29 cellular contexts compared by ENCODE assay signal in genomic region chr15:50593761-50594160, GRCh38. TPM values are rescaled to one million over a fixed set of nuclear protein-coding genes. Genes with fewer than 3 reads are reported as not detected.
DNase-seq lines count a peak whose midpoint lies in the region; ATAC-seq and TF ChIP-seq lines count a peak whose summit lies in the region.
"Had no signal": no experiment of that assay in that cellular context is flagged by ENCODE, and none has a peak within 500 bp of the region (broad histone marks: within the 10 kb centered on the region; RNA-seq: fewer than 3 reads in every experiment).

No MANE protein-coding gene starts in this region.

- H3K27me3 Mint-ChIP-seq in activated CD8-positive, alpha-beta T cell treated with anti-CD3 and anti-CD28 coated beads for 36 hours = no peaks in the 10 kb centered on the region
- no peaks in the 10 kb centered on the region for H3K27me3 Mint-ChIP-seq in activated CD8-positive, alpha-beta T cell treated with anti-CD3 and anti-CD28 coated beads, Interleukin-2, amount 10 ng/mL, durations not matched to agents 7 days and 5 days (ENCODE audit: low read depth)
- H3K27me3 Mint-ChIP-seq in MCF 10A (ENCODE audit: insufficient read depth, unreplicated experiment) = no peaks in the 10 kb centered on the region
- no peaks in the 10 kb centered on the region for H3K27me3 Mint-ChIP-seq in endothelial cell (ENCODE audit: unreplicated experiment)

- no peak for TF ChIP-seq CTCF in activated CD8-positive, alpha-beta T cell treated with anti-CD3 and anti-CD28 coated beads for 36 hours (IDR thresholded peaks at IDR 0.05)
- no peak for TF ChIP-seq CTCF in MCF 10A (IDR thresholded peaks at IDR 0.05; ENCODE audit: unreplicated experiment)
- TF ChIP-seq CTCF in breast epithelium (IDR thresholded peaks at IDR 0.05) = no peak
- TF ChIP-seq CTCF in endothelial cell (IDR thresholded peaks at IDR 0.05; ENCODE audit: unreplicated experiment) = no peak

- H3K4me3 Mint-ChIP-seq in activated CD8-positive, alpha-beta T cell treated with anti-CD3 and anti-CD28 coated beads for 36 hours = no peak overlapping the region
- no peak overlapping the region for H3K4me3 Mint-ChIP-seq in activated CD8-positive, alpha-beta T cell treated with anti-CD3 and anti-CD28 coated beads, Interleukin-2, amount 10 ng/mL, durations not matched to agents 7 days and 5 days
- no peak overlapping the region for H3K4me3 Mint-ChIP-seq in MCF 10A (ENCODE audit: unreplicated experiment)
- H3K4me3 Mint-ChIP-seq in endothelial cell (ENCODE audit: unreplicated experiment) = no peak overlapping the region
- H3K4me3 Mint-ChIP-seq: CD14-positive monocyte had no signal

- H3K27ac ChIP-seq in breast epithelium = no peak overlapping the region
- H3K27ac ChIP-seq: GM23248, SJCRH30 had no signal

- BruUV-seq in MCF 10A (replicated peaks; lab: Mats Ljungman, UMichigan) = no TSS peak

- no peaks in the 10 kb centered on the region for H3K4me1 Mint-ChIP-seq in activated CD8-positive, alpha-beta T cell treated with anti-CD3 and anti-CD28 coated beads for 36 hours (ENCODE audit: low read depth)
- H3K4me1 Mint-ChIP-seq in activated CD8-positive, alpha-beta T cell treated with anti-CD3 and anti-CD28 coated beads, Interleukin-2, amount 10 ng/mL, durations not matched to agents 7 days and 5 days (ENCODE audit: low read depth) = no peaks in the 10 kb centered on the region
- H3K4me1 Mint-ChIP-seq in MCF 10A (ENCODE audit: insufficient read depth, unreplicated experiment) (no peaks in the 10 kb centered on the region), endothelial cell (ENCODE audit: unreplicated experiment) (peaks cover 4% of the 10 kb centered on the region)

- TF ChIP-seq POLR2A in breast epithelium (IDR thresholded peaks at IDR 0.05) = no peak

- peaks cover 5% of the 10 kb centered on the region for H3K36me3 ChIP-seq in breast epithelium

- no peaks in the 10 kb centered on the region for H3K27me3 ChIP-seq in breast epithelium
- H3K27me3 ChIP-seq: BE2C, SJCRH30 had no signal

- POLR2A ChIA-PET in activated CD8-positive, alpha-beta T cell treated with anti-CD3 and anti-CD28 coated beads for 36 hours (lab: Charles Lee) = no interaction called here
- POLR2A ChIA-PET in activated CD8-positive, alpha-beta T cell treated with anti-CD3 and anti-CD28 coated beads, Interleukin-2, amount 10 ng/mL, durations not matched to agents 7 days and 5 days (lab: Charles Lee) = no interaction called here
- POLR2A ChIA-PET in MCF 10A (lab: Yijun Ruan, JAX) = no interaction called here

- ATAC-seq in activated CD8-positive, alpha-beta T cell treated with anti-CD3 and anti-CD28 coated beads for 36 hours = no peak
- ATAC-seq in activated CD8-positive, alpha-beta T cell treated with anti-CD3 and anti-CD28 coated beads, Interleukin-2, amount 10 ng/mL, durations not matched to agents 7 days and 5 days = no peak
- ATAC-seq in GM18909 (IDR thresholded peaks at IDR 0.05; ENCODE audit: poor library complexity, unreplicated experiment) = no peak
- ATAC-seq: PC-3, Right ventricle myocardium inferior had no signal

- H3K27ac Mint-ChIP-seq in activated CD8-positive, alpha-beta T cell treated with anti-CD3 and anti-CD28 coated beads for 36 hours = peak overlapping the region; percentile 9
- no peak overlapping the region for H3K27ac Mint-ChIP-seq in activated CD8-positive, alpha-beta T cell treated with anti-CD3 and anti-CD28 coated beads, Interleukin-2, amount 10 ng/mL, durations not matched to agents 7 days and 5 days
- H3K27ac Mint-ChIP-seq in MCF 10A (ENCODE audit: low read depth, unreplicated experiment) (peak overlapping the region; percentile 43), endothelial cell (ENCODE audit: unreplicated experiment) (peak overlapping the region; percentile 79)

- no peak for DNase-seq in activated CD8-positive, alpha-beta T cell treated with anti-CD3 and anti-CD28 coated beads for 36 hours
- no peak for DNase-seq in activated CD8-positive, alpha-beta T cell treated with anti-CD3 and anti-CD28 coated beads, Interleukin-2, amount 10 ng/mL, durations not matched to agents 7 days and 5 days
- no peak for DNase-seq in MCF 10A (ENCODE audit: unreplicated experiment)
- DNase-seq in breast epithelium (ENCODE audit: low spot score in 2 of 2) = no peak
- no peak for DNase-seq in endothelial cell (ENCODE audit: low spot score)
- DNase-seq in HuH-7 (ENCODE audit: low spot score) = no peak
- DNase-seq: 8988T, ACHN, BE2C, DMS153, DND-41, GM23248, H7, Kasumi-1, MV-4-11, NCI-H1105 treated with DMSO at 0.1 percent for 48 hours, NCI-H146, NCI-H1930, NCI-H2107, NCI-H524, NCI-H774, PC-3, SJCRH30 had no signal

- CTCF ChIA-PET in activated CD8-positive, alpha-beta T cell treated with anti-CD3 and anti-CD28 coated beads for 36 hours (lab: Charles Lee) = no interaction called here
- CTCF ChIA-PET in activated CD8-positive, alpha-beta T cell treated with anti-CD3 and anti-CD28 coated beads, Interleukin-2, amount 10 ng/mL, durations not matched to agents 7 days and 5 days (lab: Charles Lee) = interaction anchor here (1.2 kb wide), 1 partner anchor 29 kb away, joined by 3 read pairs; no protein-coding TSS in a partner anchor
- CTCF ChIA-PET in MCF 10A (lab: Yijun Ruan, JAX) = no interaction called here

- intact Hi-C loops in activated CD8-positive, alpha-beta T cell treated with anti-CD3 and anti-CD28 coated beads for 36 hours (cut with micrococcal nuclease) = no loop called here
- intact Hi-C loops in MCF 10A (cut with micrococcal nuclease) (no loop called here), breast epithelium (cut with DNase I; ENCODE audit: low total_unique reads) (no loop called here)

- no peaks in the 10 kb centered on the region for H3K4me1 ChIP-seq in breast epithelium
- H3K4me1 ChIP-seq: BE2C, SJCRH30 had no signal

- H3K9me3 Mint-ChIP-seq in activated CD8-positive, alpha-beta T cell treated with anti-CD3 and anti-CD28 coated beads for 36 hours = no peaks in the 10 kb centered on the region
- H3K9me3 Mint-ChIP-seq in activated CD8-positive, alpha-beta T cell treated with anti-CD3 and anti-CD28 coated beads, Interleukin-2, amount 10 ng/mL, durations not matched to agents 7 days and 5 days (ENCODE audit: insufficient read depth) = no peaks in the 10 kb centered on the region
- H3K9me3 Mint-ChIP-seq in MCF 10A (ENCODE audit: unreplicated experiment) = no peaks in the 10 kb centered on the region
- H3K9me3 Mint-ChIP-seq in endothelial cell (ENCODE audit: unreplicated experiment) = no peaks in the 10 kb centered on the region
- H3K9me3 Mint-ChIP-seq: CD14-positive monocyte had no signal

- H3K4me3 ChIP-seq in breast epithelium = no peak overlapping the region
- H3K4me3 ChIP-seq: GM23248, SJCRH30 had no signal

- H3K9me3 ChIP-seq in breast epithelium = no peaks in the 10 kb centered on the region
- H3K9me3 ChIP-seq: BE2C, SJCRH30 had no signal

- peaks cover 31% of the 10 kb centered on the region for H3K36me3 Mint-ChIP-seq in activated CD8-positive, alpha-beta T cell treated with anti-CD3 and anti-CD28 coated beads for 36 hours (ENCODE audit: low read depth)
- peaks cover 48% of the 10 kb centered on the region for H3K36me3 Mint-ChIP-seq in activated CD8-positive, alpha-beta T cell treated with anti-CD3 and anti-CD28 coated beads, Interleukin-2, amount 10 ng/mL, durations not matched to agents 7 days and 5 days (ENCODE audit: low read depth)
- H3K36me3 Mint-ChIP-seq in MCF 10A (ENCODE audit: insufficient read depth, unreplicated experiment) = peaks cover 91% of the 10 kb centered on the region
- peaks cover 15% of the 10 kb centered on the region for H3K36me3 Mint-ChIP-seq in endothelial cell (ENCODE audit: low read depth, unreplicated experiment)

RNA-seq across cellular contexts. Expression of gene USP50, which starts 47.3 kb away (rescaled TPM):
- total RNA-seq in activated CD8-positive, alpha-beta T cell treated with anti-CD3 and anti-CD28 coated beads for 36 hours = not detected
- total RNA-seq in activated CD8-positive, alpha-beta T cell treated with anti-CD3 and anti-CD28 coated beads, Interleukin-2, amount 10 ng/mL, durations not matched to agents 7 days and 5 days = not detected
- total RNA-seq in MCF 10A (2022) (not detected in 2 replicates), breast epithelium (1 to 10 TPM in 2 of 3 donors, not detected in 1; 1.2 to 1.3 TPM), endothelial cell (ENCODE audit: unreplicated experiment) (0.92 TPM)
- total RNA-seq: GM23248, H7, HT-29, M059J, PC-3, Right ventricle myocardium inferior, RPMI7951, SJCRH30 had no signal
